27 cellular contexts compared by ENCODE assay signal in the genomic region with DNA sequence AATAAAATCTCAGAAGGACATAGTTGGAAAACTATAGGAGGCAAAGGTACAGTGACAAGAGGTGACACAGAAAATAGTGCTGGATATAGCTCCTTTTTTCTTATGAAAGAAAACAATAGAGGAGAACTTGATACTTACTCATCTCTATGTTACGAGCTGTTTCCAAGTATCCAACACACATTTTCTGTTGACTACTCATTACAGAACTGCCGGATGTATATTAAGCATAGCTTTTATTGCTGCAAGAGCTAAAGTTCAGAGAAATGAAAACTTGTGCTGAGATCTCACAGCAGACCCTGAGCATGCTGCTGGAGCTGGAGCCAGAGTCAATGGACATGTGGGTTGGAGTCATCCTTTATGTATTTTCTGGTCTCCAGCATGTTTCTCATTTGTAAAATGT.
"Had no signal": no experiment of that assay in that cellular context is flagged by ENCODE, and none has a peak within 500 bp of the region (broad histone marks: within the 10 kb centered on the region; RNA-seq: fewer than 3 reads in every experiment).

No MANE protein-coding gene starts in this region.

- H3K27me3 ChIP-seq: esophagus squamous epithelium, gastrocnemius medialis, hepatocyte, right atrium auricular region, stomach, thyroid gland, upper lobe of right lung had no signal

- ATAC-seq: activated naive CD8-positive, alpha-beta T cell treated with anti-CD3 and anti-CD28 coated beads, Interleukin-2, amount 50 U/mL, for 24 hours; activated T-helper 17 cell treated with anti-CD3 and anti-CD28 coated beads, Interleukin-2, amount 50 U/mL, for 72 hours; gastrocnemius medialis; left colon; naive thymus-derived CD8-positive, alpha-beta T cell; stimulated activated naive B cell treated with anti-CD40 and anti-IgM and Interleukin-4, amounts not matched to agents 10 μg/mL and 1 μg/mL and 100 μg/mL, for 72 hours; upper lobe of right lung had no signal

- DNase-seq: activated CD4-positive, alpha-beta memory T cell treated with anti-CD3 and anti-CD28 coated beads, Interleukin-2, amount 10 ng/mL, durations not matched to agents 7 days and 5 days; activated CD4-positive, alpha-beta T cell treated with anti-CD3 and anti-CD28 coated beads for 1 hour; activated CD4-positive, alpha-beta T cell treated with anti-CD3 and anti-CD28 coated beads, Interleukin-2, amount 10 ng/mL, durations not matched to agents 7 days and 5 days; activated CD8-positive, alpha-beta memory T cell treated with anti-CD3 and anti-CD28 coated beads, Interleukin-2, amount 50 U/mL, for 48 hours; activated naive CD8-positive, alpha-beta T cell treated with anti-CD3 and anti-CD28 coated beads, Interleukin-2, amount 50 U/mL, for 24 hours; activated T-cell treated with anti-CD3 and anti-CD28 coated beads, Interleukin-2, amount 50 U/mL, for 24 hours; amygdala; dermis blood vessel endothelial cell; effector CD4-positive, alpha-beta T cell; esophagus squamous epithelium; gastrocnemius medialis; kidney; left colon; naive thymus-derived CD8-positive, alpha-beta T cell; occipital lobe; stimulated activated CD4-positive, alpha-beta T cell treated with anti-CD3 and anti-CD28 coated beads, Interleukin-15, amount 100 ng/mL, for 24 hours; stimulated activated CD4-positive, alpha-beta T cell treated with anti-CD3 and anti-CD28 coated beads, Interleukin-2, amount 100 ng/mL, for 24 hours; stimulated activated naive B cell treated with anti-CD40 and anti-IgM and Interleukin-4, amounts not matched to agents 10 μg/mL and 1 μg/mL and 100 μg/mL, for 72 hours; stomach; T1000; thyroid gland; upper lobe of right lung had no signal

- H3K4me1 ChIP-seq: esophagus squamous epithelium, gastrocnemius medialis, neural progenitor cell, right atrium auricular region, thyroid gland, upper lobe of right lung had no signal

- H3K27ac ChIP-seq: epithelial cell of prostate, esophagus squamous epithelium, gastrocnemius medialis, hepatocyte, neural progenitor cell, right atrium auricular region, stomach, thyroid gland, upper lobe of right lung had no signal

- H3K4me2 ChIP-seq: neural progenitor cell had no signal

- H2AFZ ChIP-seq: hepatocyte, neural progenitor cell had no signal

- H3K9ac ChIP-seq: neural progenitor cell had no signal

- H3K4me3 ChIP-seq: esophagus squamous epithelium, gastrocnemius medialis, hepatocyte, neural progenitor cell, right atrium auricular region, stomach, thyroid gland, upper lobe of right lung had no signal

- H3K36me3 ChIP-seq: esophagus squamous epithelium, gastrocnemius medialis, neural progenitor cell, right atrium auricular region, stomach, thyroid gland, upper lobe of right lung had no signal

- H3K9me3 ChIP-seq: esophagus squamous epithelium, gastrocnemius medialis, right atrium auricular region, stomach, thyroid gland, upper lobe of right lung had no signal
